Comparison of ENCODE assay signal across 8 cellular contexts in genomic region chr6:137155830-137156229, GRCh38. TPM values are rescaled to one million over a fixed set of nuclear protein-coding genes. Genes with fewer than 3 reads are reported as not detected.
DNase-seq lines count a peak whose midpoint lies in the region; ATAC-seq and TF ChIP-seq lines count a peak whose summit lies in the region.

No MANE protein-coding gene starts in this region.

- H3F3A ChIP-seq in MM.1S (ENCODE audit: insufficient read depth, low read length) = no peaks in the 10 kb centered on the region

- no peak for TF ChIP-seq CTCF in MM.1S (IDR thresholded peaks at IDR 0.05; ENCODE audit: low read length)

- no peak overlapping the region for H3K4me3 ChIP-seq in MM.1S (ENCODE audit: low read length)
- H3K4me3 ChIP-seq in MG63 = no peak overlapping the region

- H3K36me3 ChIP-seq in MM.1S (replicated peaks; ENCODE audit: insufficient read depth, low read length) (no peaks in the 10 kb centered on the region), MG63 (no peaks in the 10 kb centered on the region)

- POLR2A ChIA-PET in activated naive CD8-positive, alpha-beta T cell treated with anti-CD3 and anti-CD28 coated beads, Interleukin-2, amount 10 ng/mL, durations not matched to agents 7 days and 5 days (lab: Charles Lee) = no interaction called here

- DNase-seq in activated CD4-positive, CD25-positive, alpha-beta regulatory T cell (lab: John Stamatoyannopoulos, UW) = no peak
- peak; percentile 56 for DNase-seq in MM.1S
- no peak for DNase-seq in activated naive CD8-positive, alpha-beta T cell treated with anti-CD3 and anti-CD28 coated beads, Interleukin-2, amount 10 ng/mL, durations not matched to agents 7 days and 5 days
- peak; percentile 90 for DNase-seq in renal cortical epithelial cell (ENCODE audit: low read depth)
- no peak for DNase-seq in GOT3 (lab: John Stamatoyannopoulos, UW)
- no peak for DNase-seq in superior temporal gyrus (ENCODE audit: extremely low spot score)
- no peak for DNase-seq in MG63

- peaks cover 18% of the 10 kb centered on the region for H3K9me3 Mint-ChIP-seq in activated naive CD8-positive, alpha-beta T cell treated with anti-CD3 and anti-CD28 coated beads, Interleukin-2, amount 10 ng/mL, durations not matched to agents 7 days and 5 days

- H3K27ac ChIP-seq in MM.1S (ENCODE audit: low read length) = no peak overlapping the region

- H3K9me2 ChIP-seq in MM.1S (replicated peaks; ENCODE audit: insufficient read depth, low read length) = no peaks in the 10 kb centered on the region

- no peaks in the 10 kb centered on the region for H4K20me1 ChIP-seq in MM.1S (ENCODE audit: insufficient read depth, low read length)

- no peak overlapping the region for H2AFZ ChIP-seq in MM.1S (ENCODE audit: low read length)

- no peak overlapping the region for H3K9ac ChIP-seq in MM.1S (ENCODE audit: low read length)

- H3K4me1 ChIP-seq in MM.1S (ENCODE audit: low read length) = 0 out of 2 replicates have a peak, but pooled peaks cover 8% of the 10 kb centered on the region

- no peaks in the 10 kb centered on the region for H3K27me3 ChIP-seq in MM.1S (replicated peaks; ENCODE audit: insufficient read depth, low read length)
- no peaks in the 10 kb centered on the region for H3K27me3 ChIP-seq in MG63

- H3K4me3 Mint-ChIP-seq in activated naive CD8-positive, alpha-beta T cell treated with anti-CD3 and anti-CD28 coated beads, Interleukin-2, amount 10 ng/mL, durations not matched to agents 7 days and 5 days = peak overlapping the region; percentile 70

- peaks cover 46% of the 10 kb centered on the region for H3K36me3 Mint-ChIP-seq in activated naive CD8-positive, alpha-beta T cell treated with anti-CD3 and anti-CD28 coated beads, Interleukin-2, amount 10 ng/mL, durations not matched to agents 7 days and 5 days

- ATAC-seq in activated CD4-positive, CD25-positive, alpha-beta regulatory T cell treated with anti-CD3 and anti-CD28 coated beads, Interleukin-2, amount 50 U/mL, for 24 hours = peak; percentile 67 to 78
- ATAC-seq in activated naive CD8-positive, alpha-beta T cell treated with anti-CD3 and anti-CD28 coated beads, Interleukin-2, amount 10 ng/mL, durations not matched to agents 7 days and 5 days (ENCODE audit: low read depth) = peak; percentile 96

- no peaks in the 10 kb centered on the region for H3K79me2 ChIP-seq in MM.1S (ENCODE audit: low read length)

- peaks cover 15% of the 10 kb centered on the region for H3K4me1 Mint-ChIP-seq in activated naive CD8-positive, alpha-beta T cell treated with anti-CD3 and anti-CD28 coated beads, Interleukin-2, amount 10 ng/mL, durations not matched to agents 7 days and 5 days

- peak overlapping the region; percentile 83 for H3K27ac Mint-ChIP-seq in activated naive CD8-positive, alpha-beta T cell treated with anti-CD3 and anti-CD28 coated beads, Interleukin-2, amount 10 ng/mL, durations not matched to agents 7 days and 5 days

- H3K27me3 Mint-ChIP-seq in activated naive CD8-positive, alpha-beta T cell treated with anti-CD3 and anti-CD28 coated beads, Interleukin-2, amount 10 ng/mL, durations not matched to agents 7 days and 5 days = peaks cover 2% of the 10 kb centered on the region

- no peak overlapping the region for H3K4me2 ChIP-seq in MM.1S (ENCODE audit: low read depth, low read length)

- H3K9me3 ChIP-seq in MM.1S (replicated peaks; ENCODE audit: insufficient read depth, low read length) (no peaks in the 10 kb centered on the region), MG63 (0 out of 2 replicates have a peak, but pooled peaks cover 2% of the 10 kb centered on the region)

RNA-seq across cellular contexts. Expression of gene IL22RA2, which starts 17.6 kb away (rescaled TPM):
- total RNA-seq in activated naive CD8-positive, alpha-beta T cell treated with anti-CD3 and anti-CD28 coated beads, Interleukin-2, amount 10 ng/mL, durations not matched to agents 7 days and 5 days = not detected
- not detected in 2 replicates for total RNA-seq in renal cortical epithelial cell
- not detected in 2 replicates for total RNA-seq in MG63 (2014; rRNA removed; shearing (Covaris generic); ENCODE audit: low replicate concordance)

Comparison
In these comparisons a context has a peak if more than half of its experiments do, and no peak if none do; other contexts are left out.
1. DNase-seq: peak in MM.1S (single experiment) and renal cortical epithelial cell (single experiment); none in activated CD4-positive, CD25-positive, alpha-beta regulatory T cell (0 of 4), activated naive CD8-positive, alpha-beta T cell treated with anti-CD3 and anti-CD28 coated beads, Interleukin-2, amount 10 ng/mL, durations not matched to agents 7 days and 5 days (single experiment), GOT3 (single experiment), superior temporal gyrus (single experiment) and MG63 (single experiment).